ENCODE assay signal across 1 cellular context in the genomic region with DNA sequence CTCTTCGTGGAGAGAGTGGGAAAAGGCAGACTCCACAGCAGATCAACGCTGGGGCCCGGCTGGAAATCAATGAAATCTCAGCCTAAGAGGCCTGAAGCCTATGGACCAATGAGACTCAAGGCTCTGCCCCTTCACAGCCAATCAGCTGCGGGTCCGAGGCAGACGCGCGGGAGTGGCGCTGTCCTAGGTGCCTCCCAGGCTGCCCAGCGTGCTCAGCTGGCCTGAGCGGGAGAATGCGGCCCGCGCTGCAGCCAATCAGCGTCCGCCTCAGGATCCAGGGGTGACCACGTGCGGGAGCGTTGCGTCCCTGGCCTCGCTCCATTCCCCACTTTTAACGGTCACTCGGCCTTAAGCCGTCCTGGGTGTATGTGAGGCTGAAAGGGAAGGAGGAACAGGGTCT.
TF ChIP-seq lines count a peak whose summit lies in the region.

A gene with protein sequence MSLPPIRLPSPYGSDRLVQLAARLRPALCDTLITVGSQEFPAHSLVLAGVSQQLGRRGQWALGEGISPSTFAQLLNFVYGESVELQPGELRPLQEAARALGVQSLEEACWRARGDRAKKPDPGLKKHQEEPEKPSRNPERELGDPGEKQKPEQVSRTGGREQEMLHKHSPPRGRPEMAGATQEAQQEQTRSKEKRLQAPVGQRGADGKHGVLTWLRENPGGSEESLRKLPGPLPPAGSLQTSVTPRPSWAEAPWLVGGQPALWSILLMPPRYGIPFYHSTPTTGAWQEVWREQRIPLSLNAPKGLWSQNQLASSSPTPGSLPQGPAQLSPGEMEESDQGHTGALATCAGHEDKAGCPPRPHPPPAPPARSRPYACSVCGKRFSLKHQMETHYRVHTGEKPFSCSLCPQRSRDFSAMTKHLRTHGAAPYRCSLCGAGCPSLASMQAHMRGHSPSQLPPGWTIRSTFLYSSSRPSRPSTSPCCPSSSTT (plus strand): TSS at position 341 of the 400 bp plus-strand sequence. CDS start 10,069 bp downstream, outside the sequence.

TF ChIP-seq in K562, 482 proteins besides CTCF, POLR2A, EP300 and RAD21 (continued from another document and continues in another):
- TF ChIP-seq, protein P1, sequence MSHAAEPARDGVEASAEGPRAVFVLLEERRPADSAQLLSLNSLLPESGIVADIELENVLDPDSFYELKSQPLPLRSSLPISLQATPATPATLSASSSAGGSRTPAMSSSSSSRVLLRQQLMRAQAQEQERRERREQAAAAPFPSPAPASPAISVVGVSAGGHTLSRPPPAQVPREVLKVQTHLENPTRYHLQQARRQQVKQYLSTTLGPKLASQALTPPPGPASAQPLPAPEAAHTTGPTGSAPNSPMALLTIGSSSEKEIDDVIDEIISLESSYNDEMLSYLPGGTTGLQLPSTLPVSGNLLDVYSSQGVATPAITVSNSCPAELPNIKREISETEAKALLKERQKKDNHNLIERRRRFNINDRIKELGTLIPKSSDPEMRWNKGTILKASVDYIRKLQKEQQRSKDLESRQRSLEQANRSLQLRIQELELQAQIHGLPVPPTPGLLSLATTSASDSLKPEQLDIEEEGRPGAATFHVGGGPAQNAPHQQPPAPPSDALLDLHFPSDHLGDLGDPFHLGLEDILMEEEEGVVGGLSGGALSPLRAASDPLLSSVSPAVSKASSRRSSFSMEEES (CRISPR knock-in tag; IDR thresholded peaks at IDR 0.05), result no peak
- TF ChIP-seq SNIP1 (IDR thresholded peaks at IDR 0.05; ENCODE audit: low read depth), result no peak
- no peak for TF ChIP-seq SREBF1 (IDR thresholded peaks at IDR 0.05; ENCODE audit: borderline replicate concordance, low read depth, low read length)
- no peak for TF ChIP-seq KAT8 (IDR thresholded peaks at IDR 0.05; ENCODE audit: low read depth)
- no peak for TF ChIP-seq MEIS2 (IDR thresholded peaks at IDR 0.05; ENCODE audit: partially characterized antibody)
- TF ChIP-seq, protein P2, sequence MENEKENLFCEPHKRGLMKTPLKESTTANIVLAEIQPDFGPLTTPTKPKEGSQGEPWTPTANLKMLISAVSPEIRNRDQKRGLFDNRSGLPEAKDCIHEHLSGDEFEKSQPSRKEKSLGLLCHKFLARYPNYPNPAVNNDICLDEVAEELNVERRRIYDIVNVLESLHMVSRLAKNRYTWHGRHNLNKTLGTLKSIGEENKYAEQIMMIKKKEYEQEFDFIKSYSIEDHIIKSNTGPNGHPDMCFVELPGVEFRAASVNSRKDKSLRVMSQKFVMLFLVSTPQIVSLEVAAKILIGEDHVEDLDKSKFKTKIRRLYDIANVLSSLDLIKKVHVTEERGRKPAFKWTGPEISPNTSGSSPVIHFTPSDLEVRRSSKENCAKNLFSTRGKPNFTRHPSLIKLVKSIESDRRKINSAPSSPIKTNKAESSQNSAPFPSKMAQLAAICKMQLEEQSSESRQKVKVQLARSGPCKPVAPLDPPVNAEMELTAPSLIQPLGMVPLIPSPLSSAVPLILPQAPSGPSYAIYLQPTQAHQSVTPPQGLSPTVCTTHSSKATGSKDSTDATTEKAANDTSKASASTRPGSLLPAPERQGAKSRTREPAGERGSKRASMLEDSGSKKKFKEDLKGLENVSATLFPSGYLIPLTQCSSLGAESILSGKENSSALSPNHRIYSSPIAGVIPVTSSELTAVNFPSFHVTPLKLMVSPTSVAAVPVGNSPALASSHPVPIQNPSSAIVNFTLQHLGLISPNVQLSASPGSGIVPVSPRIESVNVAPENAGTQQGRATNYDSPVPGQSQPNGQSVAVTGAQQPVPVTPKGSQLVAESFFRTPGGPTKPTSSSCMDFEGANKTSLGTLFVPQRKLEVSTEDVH (IDR thresholded peaks at IDR 0.05; ENCODE audit: low read depth, partially characterized antibody), result no peak
- peak; percentile 34; the same call in 1 of the 2 replicates for TF ChIP-seq CREB1 (IDR thresholded peaks at IDR 0.05)
- peak; percentile 74 for TF ChIP-seq CREB1 (CRISPR knock-in tag; IDR thresholded peaks at IDR 0.05)
- TF ChIP-seq ASH1L (IDR thresholded peaks at IDR 0.05; ENCODE audit: borderline replicate concordance, low read depth, partially characterized antibody), result peak; percentile 33
- no peak for TF ChIP-seq ZNF77 (CRISPR knock-in tag; IDR thresholded peaks at IDR 0.05)
- TF ChIP-seq ZNF696 (CRISPR knock-in tag; conservative IDR thresholded peaks at IDR 0.05), result no peak
- TF ChIP-seq, protein P3, sequence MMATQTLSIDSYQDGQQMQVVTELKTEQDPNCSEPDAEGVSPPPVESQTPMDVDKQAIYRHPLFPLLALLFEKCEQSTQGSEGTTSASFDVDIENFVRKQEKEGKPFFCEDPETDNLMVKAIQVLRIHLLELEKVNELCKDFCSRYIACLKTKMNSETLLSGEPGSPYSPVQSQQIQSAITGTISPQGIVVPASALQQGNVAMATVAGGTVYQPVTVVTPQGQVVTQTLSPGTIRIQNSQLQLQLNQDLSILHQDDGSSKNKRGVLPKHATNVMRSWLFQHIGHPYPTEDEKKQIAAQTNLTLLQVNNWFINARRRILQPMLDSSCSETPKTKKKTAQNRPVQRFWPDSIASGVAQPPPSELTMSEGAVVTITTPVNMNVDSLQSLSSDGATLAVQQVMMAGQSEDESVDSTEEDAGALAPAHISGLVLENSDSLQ (IDR thresholded peaks at IDR 0.05), result no peak; the same call in 1 of the 2 replicates
- TF ChIP-seq, protein P4, sequence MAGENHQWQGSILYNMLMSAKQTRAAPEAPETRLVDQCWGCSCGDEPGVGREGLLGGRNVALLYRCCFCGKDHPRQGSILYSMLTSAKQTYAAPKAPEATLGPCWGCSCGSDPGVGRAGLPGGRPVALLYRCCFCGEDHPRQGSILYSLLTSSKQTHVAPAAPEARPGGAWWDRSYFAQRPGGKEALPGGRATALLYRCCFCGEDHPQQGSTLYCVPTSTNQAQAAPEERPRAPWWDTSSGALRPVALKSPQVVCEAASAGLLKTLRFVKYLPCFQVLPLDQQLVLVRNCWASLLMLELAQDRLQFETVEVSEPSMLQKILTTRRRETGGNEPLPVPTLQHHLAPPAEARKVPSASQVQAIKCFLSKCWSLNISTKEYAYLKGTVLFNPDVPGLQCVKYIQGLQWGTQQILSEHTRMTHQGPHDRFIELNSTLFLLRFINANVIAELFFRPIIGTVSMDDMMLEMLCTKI (IDR thresholded peaks at IDR 0.05; ENCODE audit: partially characterized antibody), result no peak
- no peak for TF ChIP-seq NR4A1 (CRISPR knock-in tag; IDR thresholded peaks at IDR 0.05)
- TF ChIP-seq NR4A1 (tag; IDR thresholded peaks at IDR 0.05), result no peak
- TF ChIP-seq, protein P5, sequence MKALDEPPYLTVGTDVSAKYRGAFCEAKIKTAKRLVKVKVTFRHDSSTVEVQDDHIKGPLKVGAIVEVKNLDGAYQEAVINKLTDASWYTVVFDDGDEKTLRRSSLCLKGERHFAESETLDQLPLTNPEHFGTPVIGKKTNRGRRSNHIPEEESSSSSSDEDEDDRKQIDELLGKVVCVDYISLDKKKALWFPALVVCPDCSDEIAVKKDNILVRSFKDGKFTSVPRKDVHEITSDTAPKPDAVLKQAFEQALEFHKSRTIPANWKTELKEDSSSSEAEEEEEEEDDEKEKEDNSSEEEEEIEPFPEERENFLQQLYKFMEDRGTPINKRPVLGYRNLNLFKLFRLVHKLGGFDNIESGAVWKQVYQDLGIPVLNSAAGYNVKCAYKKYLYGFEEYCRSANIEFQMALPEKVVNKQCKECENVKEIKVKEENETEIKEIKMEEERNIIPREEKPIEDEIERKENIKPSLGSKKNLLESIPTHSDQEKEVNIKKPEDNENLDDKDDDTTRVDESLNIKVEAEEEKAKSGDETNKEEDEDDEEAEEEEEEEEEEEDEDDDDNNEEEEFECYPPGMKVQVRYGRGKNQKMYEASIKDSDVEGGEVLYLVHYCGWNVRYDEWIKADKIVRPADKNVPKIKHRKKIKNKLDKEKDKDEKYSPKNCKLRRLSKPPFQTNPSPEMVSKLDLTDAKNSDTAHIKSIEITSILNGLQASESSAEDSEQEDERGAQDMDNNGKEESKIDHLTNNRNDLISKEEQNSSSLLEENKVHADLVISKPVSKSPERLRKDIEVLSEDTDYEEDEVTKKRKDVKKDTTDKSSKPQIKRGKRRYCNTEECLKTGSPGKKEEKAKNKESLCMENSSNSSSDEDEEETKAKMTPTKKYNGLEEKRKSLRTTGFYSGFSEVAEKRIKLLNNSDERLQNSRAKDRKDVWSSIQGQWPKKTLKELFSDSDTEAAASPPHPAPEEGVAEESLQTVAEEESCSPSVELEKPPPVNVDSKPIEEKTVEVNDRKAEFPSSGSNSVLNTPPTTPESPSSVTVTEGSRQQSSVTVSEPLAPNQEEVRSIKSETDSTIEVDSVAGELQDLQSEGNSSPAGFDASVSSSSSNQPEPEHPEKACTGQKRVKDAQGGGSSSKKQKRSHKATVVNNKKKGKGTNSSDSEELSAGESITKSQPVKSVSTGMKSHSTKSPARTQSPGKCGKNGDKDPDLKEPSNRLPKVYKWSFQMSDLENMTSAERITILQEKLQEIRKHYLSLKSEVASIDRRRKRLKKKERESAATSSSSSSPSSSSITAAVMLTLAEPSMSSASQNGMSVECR (CRISPR knock-in tag; IDR thresholded peaks at IDR 0.05), result peak; percentile 88
- no peak for TF ChIP-seq SMARCA4 (IDR thresholded peaks at IDR 0.05)
- TF ChIP-seq, protein P6, sequence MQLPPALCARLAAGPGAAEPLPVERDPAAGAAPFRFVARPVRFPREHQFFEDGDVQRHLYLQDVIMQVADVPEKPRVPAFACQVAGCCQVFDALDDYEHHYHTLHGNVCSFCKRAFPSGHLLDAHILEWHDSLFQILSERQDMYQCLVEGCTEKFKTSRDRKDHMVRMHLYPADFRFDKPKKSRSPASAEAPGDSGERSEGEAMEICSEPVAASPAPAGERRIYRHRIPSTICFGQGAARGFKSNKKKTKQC (CRISPR knock-in tag; IDR thresholded peaks at IDR 0.05), result peak; percentile 96
- TF ChIP-seq, protein P7, sequence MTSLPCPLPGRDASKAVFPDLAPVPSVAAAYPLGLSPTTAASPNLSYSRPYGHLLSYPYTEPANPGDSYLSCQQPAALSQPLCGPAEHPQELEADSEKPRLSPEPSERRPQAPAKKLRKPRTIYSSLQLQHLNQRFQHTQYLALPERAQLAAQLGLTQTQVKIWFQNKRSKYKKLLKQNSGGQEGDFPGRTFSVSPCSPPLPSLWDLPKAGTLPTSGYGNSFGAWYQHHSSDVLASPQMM (CRISPR knock-in tag; IDR thresholded peaks at IDR 0.05), result no peak
- no peak for TF ChIP-seq YY1 (IDR thresholded peaks at IDR 0.05; ENCODE audit: borderline replicate concordance in 1 of 3, control insufficient read depth in 1 of 3, extremely low read depth in 1 of 3, insufficient read depth in 3 of 3, insufficient read length in 1 of 3, insufficient replicate concordance in 2 of 3, low read depth in 1 of 3, low read length in 2 of 3)
- TF ChIP-seq HDGF (IDR thresholded peaks at IDR 0.05), result no peak
- TF ChIP-seq ARHGAP35 (IDR thresholded peaks at IDR 0.05; ENCODE audit: partially characterized antibody), result no peak
- TF ChIP-seq, protein P8, sequence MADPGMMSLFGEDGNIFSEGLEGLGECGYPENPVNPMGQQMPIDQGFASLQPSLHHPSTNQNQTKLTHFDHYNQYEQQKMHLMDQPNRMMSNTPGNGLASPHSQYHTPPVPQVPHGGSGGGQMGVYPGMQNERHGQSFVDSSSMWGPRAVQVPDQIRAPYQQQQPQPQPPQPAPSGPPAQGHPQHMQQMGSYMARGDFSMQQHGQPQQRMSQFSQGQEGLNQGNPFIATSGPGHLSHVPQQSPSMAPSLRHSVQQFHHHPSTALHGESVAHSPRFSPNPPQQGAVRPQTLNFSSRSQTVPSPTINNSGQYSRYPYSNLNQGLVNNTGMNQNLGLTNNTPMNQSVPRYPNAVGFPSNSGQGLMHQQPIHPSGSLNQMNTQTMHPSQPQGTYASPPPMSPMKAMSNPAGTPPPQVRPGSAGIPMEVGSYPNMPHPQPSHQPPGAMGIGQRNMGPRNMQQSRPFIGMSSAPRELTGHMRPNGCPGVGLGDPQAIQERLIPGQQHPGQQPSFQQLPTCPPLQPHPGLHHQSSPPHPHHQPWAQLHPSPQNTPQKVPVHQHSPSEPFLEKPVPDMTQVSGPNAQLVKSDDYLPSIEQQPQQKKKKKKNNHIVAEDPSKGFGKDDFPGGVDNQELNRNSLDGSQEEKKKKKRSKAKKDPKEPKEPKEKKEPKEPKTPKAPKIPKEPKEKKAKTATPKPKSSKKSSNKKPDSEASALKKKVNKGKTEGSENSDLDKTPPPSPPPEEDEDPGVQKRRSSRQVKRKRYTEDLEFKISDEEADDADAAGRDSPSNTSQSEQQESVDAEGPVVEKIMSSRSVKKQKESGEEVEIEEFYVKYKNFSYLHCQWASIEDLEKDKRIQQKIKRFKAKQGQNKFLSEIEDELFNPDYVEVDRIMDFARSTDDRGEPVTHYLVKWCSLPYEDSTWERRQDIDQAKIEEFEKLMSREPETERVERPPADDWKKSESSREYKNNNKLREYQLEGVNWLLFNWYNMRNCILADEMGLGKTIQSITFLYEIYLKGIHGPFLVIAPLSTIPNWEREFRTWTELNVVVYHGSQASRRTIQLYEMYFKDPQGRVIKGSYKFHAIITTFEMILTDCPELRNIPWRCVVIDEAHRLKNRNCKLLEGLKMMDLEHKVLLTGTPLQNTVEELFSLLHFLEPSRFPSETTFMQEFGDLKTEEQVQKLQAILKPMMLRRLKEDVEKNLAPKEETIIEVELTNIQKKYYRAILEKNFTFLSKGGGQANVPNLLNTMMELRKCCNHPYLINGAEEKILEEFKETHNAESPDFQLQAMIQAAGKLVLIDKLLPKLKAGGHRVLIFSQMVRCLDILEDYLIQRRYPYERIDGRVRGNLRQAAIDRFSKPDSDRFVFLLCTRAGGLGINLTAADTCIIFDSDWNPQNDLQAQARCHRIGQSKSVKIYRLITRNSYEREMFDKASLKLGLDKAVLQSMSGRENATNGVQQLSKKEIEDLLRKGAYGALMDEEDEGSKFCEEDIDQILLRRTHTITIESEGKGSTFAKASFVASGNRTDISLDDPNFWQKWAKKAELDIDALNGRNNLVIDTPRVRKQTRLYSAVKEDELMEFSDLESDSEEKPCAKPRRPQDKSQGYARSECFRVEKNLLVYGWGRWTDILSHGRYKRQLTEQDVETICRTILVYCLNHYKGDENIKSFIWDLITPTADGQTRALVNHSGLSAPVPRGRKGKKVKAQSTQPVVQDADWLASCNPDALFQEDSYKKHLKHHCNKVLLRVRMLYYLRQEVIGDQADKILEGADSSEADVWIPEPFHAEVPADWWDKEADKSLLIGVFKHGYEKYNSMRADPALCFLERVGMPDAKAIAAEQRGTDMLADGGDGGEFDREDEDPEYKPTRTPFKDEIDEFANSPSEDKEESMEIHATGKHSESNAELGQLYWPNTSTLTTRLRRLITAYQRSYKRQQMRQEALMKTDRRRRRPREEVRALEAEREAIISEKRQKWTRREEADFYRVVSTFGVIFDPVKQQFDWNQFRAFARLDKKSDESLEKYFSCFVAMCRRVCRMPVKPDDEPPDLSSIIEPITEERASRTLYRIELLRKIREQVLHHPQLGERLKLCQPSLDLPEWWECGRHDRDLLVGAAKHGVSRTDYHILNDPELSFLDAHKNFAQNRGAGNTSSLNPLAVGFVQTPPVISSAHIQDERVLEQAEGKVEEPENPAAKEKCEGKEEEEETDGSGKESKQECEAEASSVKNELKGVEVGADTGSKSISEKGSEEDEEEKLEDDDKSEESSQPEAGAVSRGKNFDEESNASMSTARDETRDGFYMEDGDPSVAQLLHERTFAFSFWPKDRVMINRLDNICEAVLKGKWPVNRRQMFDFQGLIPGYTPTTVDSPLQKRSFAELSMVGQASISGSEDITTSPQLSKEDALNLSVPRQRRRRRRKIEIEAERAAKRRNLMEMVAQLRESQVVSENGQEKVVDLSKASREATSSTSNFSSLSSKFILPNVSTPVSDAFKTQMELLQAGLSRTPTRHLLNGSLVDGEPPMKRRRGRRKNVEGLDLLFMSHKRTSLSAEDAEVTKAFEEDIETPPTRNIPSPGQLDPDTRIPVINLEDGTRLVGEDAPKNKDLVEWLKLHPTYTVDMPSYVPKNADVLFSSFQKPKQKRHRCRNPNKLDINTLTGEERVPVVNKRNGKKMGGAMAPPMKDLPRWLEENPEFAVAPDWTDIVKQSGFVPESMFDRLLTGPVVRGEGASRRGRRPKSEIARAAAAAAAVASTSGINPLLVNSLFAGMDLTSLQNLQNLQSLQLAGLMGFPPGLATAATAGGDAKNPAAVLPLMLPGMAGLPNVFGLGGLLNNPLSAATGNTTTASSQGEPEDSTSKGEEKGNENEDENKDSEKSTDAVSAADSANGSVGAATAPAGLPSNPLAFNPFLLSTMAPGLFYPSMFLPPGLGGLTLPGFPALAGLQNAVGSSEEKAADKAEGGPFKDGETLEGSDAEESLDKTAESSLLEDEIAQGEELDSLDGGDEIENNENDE (IDR thresholded peaks at IDR 0.05; ENCODE audit: low read depth, low read length), result no peak
